Comparison of ENCODE assay signal across 9 cellular contexts in genomic region chr15:76235186-76235826, GRCh38.
A peak's percentile ranks its signal among the peaks of the same experiment; 100 is the strongest.
DNase-seq lines count a peak whose midpoint lies in the region; ATAC-seq and TF ChIP-seq lines count a peak whose summit lies in the region.
"Had no signal": no experiment of that assay in that cellular context is flagged by ENCODE, and none has a peak within 500 bp of the region (broad histone marks: within the 10 kb centered on the region; RNA-seq: fewer than 3 reads in every experiment).

No MANE protein-coding gene starts in this region.

- no peak for TF ChIP-seq POLR2A in tibial nerve (IDR thresholded peaks at IDR 0.05)

- ATAC-seq in HG03342 (IDR thresholded peaks at IDR 0.05; ENCODE audit: unreplicated experiment), result no peak
- no peak for ATAC-seq in GM21381 (IDR thresholded peaks at IDR 0.05; ENCODE audit: unreplicated experiment)

- H3K4me3 Mint-ChIP-seq in activated CD4-positive, alpha-beta T cell treated with anti-CD3 and anti-CD28 coated beads, Interleukin-2, amount 10 ng/mL, durations not matched to agents 7 days and 5 days, result no peak overlapping the region
- H3K4me3 Mint-ChIP-seq: central memory CD8-positive, alpha-beta T cell had no signal

- no peaks in the 10 kb centered on the region for H3K27me3 Mint-ChIP-seq in activated CD4-positive, alpha-beta T cell treated with anti-CD3 and anti-CD28 coated beads, Interleukin-2, amount 10 ng/mL, durations not matched to agents 7 days and 5 days
- H3K27me3 Mint-ChIP-seq: central memory CD8-positive, alpha-beta T cell had no signal

- no peak for TF ChIP-seq EP300 in tibial nerve (IDR thresholded peaks at IDR 0.05)

- DNase-seq in activated CD4-positive, alpha-beta T cell treated with anti-CD3 and anti-CD28 coated beads, Interleukin-2, amount 10 ng/mL, durations not matched to agents 7 days and 5 days, result peak; percentile 7
- no peak for DNase-seq in activated CD4-positive, alpha-beta T cell treated with anti-CD3 and anti-CD28 coated beads, Interleukin-2, amount 50 U/mL, for 4 hours
- DNase-seq in NAMALWA (ENCODE audit: low spot score) (peak; percentile 68), iPS-NIHi7 (ENCODE audit: extremely low spot score) (peak; percentile 35), tibial nerve (ENCODE audit: low spot score in 2 of 2) (no peak)

- CTCF ChIA-PET in activated CD4-positive, alpha-beta T cell treated with anti-CD3 and anti-CD28 coated beads, Interleukin-2, amount 10 ng/mL, durations not matched to agents 7 days and 5 days (lab: Charles Lee), result interaction anchor here (1.0 to 1.5 kb wide), 2 partner anchors 14 to 29 kb away, joined by 3 read pairs; no protein-coding TSS in a partner anchor

- H3K27ac ChIP-seq in tibial nerve, result no peak overlapping the region

- no peaks in the 10 kb centered on the region for H3K4me1 ChIP-seq in tibial nerve

- H3K36me3 Mint-ChIP-seq in activated CD4-positive, alpha-beta T cell treated with anti-CD3 and anti-CD28 coated beads, Interleukin-2, amount 10 ng/mL, durations not matched to agents 7 days and 5 days (ENCODE audit: low read depth), result peaks cover 5% of the 10 kb centered on the region

- TF ChIP-seq CTCF in WI38 (IDR thresholded peaks at IDR 0.05; ENCODE audit: low read depth, low read length), result peak; percentile 33; the same call in 1 of the 2 replicates
- peak in 4 of 5 experiments; percentile 20 to 29 (median 24) for TF ChIP-seq CTCF in tibial nerve (IDR thresholded peaks at IDR 0.05)

- no peak overlapping the region for H3K27ac Mint-ChIP-seq in activated CD4-positive, alpha-beta T cell treated with anti-CD3 and anti-CD28 coated beads, Interleukin-2, amount 10 ng/mL, durations not matched to agents 7 days and 5 days

- H3K4me3 ChIP-seq in WI38 (ENCODE audit: low read depth, low read length) (no peak overlapping the region), tibial nerve (no peak overlapping the region)

- WGBS in tibial nerve, 2 donors, result 77 to 81% methylated on average over 3 of the region's 3 CpGs

- H3K4me1 Mint-ChIP-seq in activated CD4-positive, alpha-beta T cell treated with anti-CD3 and anti-CD28 coated beads, Interleukin-2, amount 10 ng/mL, durations not matched to agents 7 days and 5 days, result no peaks in the 10 kb centered on the region
- H3K4me1 Mint-ChIP-seq: central memory CD8-positive, alpha-beta T cell had no signal

- POLR2A ChIA-PET in activated CD4-positive, alpha-beta T cell treated with anti-CD3 and anti-CD28 coated beads, Interleukin-2, amount 10 ng/mL, durations not matched to agents 7 days and 5 days (lab: Charles Lee), result no interaction called here

- H3K9me3 ChIP-seq in tibial nerve, result no peaks in the 10 kb centered on the region

- H3K36me3 ChIP-seq in tibial nerve, result peaks cover 0 to 16% (median 7%) of the 10 kb centered on the region in 3 donors

- H3K9me3 Mint-ChIP-seq in activated CD4-positive, alpha-beta T cell treated with anti-CD3 and anti-CD28 coated beads, Interleukin-2, amount 10 ng/mL, durations not matched to agents 7 days and 5 days, result no peaks in the 10 kb centered on the region
- H3K9me3 Mint-ChIP-seq: central memory CD8-positive, alpha-beta T cell had no signal

- no peaks in the 10 kb centered on the region for H3K27me3 ChIP-seq in tibial nerve

Comparison
In these comparisons a context has a peak if more than half of its experiments do, and no peak if none do; other contexts are left out.
1. DNase-seq: peak in activated CD4-positive, alpha-beta T cell treated with anti-CD3 and anti-CD28 coated beads, Interleukin-2, amount 10 ng/mL, durations not matched to agents 7 days and 5 days (single experiment), NAMALWA (single experiment) and iPS-NIHi7 (single experiment); none in activated CD4-positive, alpha-beta T cell treated with anti-CD3 and anti-CD28 coated beads, Interleukin-2, amount 50 U/mL, for 4 hours (0 of 2) and tibial nerve (0 of 2).